In the genomic region with DNA sequence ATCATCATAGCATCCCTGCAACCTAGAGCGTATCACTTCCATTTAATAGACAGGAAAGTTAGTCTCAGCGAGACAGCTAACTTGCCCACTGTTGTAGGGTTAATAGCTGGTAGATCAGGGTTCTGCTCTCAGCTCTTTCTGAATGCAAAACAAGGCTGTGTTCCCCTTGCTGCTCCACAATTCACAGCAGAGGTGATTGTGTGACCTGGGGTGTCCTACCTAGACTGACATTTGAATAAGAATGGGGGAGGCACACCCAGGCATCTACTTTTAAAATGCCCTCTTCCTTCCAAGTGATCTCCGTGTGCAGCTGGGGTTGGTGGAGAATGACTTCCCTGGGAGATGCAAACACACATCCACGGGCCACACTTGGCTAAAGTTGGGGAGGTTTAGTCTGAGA, we compare ENCODE assay signal across 22 cellular contexts. TPM values are rescaled to one million over a fixed set of nuclear protein-coding genes. Genes with fewer than 3 reads are reported as not detected.
"Had no signal": no experiment of that assay in that cellular context is flagged by ENCODE, and none has a peak within 500 bp of the region (broad histone marks: within the 10 kb centered on the region; RNA-seq: fewer than 3 reads in every experiment).

No MANE protein-coding gene starts in this region.

- H3K27ac ChIP-seq: coronary artery, neutrophil, spleen, stomach had no signal

- H3K36me3 ChIP-seq: neutrophil, spleen, stomach had no signal

- ATAC-seq: left colon; left ventricle myocardium superior; naive thymus-derived CD4-positive, alpha-beta T cell; sciatic nerve had no signal

- H3K4me3 ChIP-seq: coronary artery, lung, spleen, stomach had no signal

- H3K4me1 ChIP-seq: spleen, stomach had no signal

- H3K9me3 ChIP-seq: neutrophil, spleen, stomach had no signal

- DNase-seq: central memory CD4-positive, alpha-beta T cell; effector CD4-positive, alpha-beta T cell; glutamatergic neuron; left colon; left ventricle myocardium superior; mesenchymal stem cell; naive thymus-derived CD4-positive, alpha-beta T cell; nephron progenitor cell; posterior cingulate gyrus; spleen; stimulated activated CD4-positive, alpha-beta T cell treated with anti-CD3 and anti-CD28 coated beads, Interleukin-15, amount 100 ng/mL, for 24 hours; stimulated activated CD4-positive, alpha-beta T cell treated with anti-CD3 and anti-CD28 coated beads, Interleukin-1b, Interleukin-23, amount 100 ng/mL, for 48 hours; stimulated activated naive CD4-positive, alpha-beta T cell; stomach; substantia nigra had no signal

RNA-seq across cellular contexts. Expression of a gene that starts 43.0 kb away (rescaled TPM):
- total RNA-seq: chondrocyte, dermis microvascular lymphatic vessel endothelial cell, pulmonary artery endothelial cell had no signal
